12 cellular contexts compared by ENCODE assay signal in genomic region chr18:48990497-48991298, GRCh38. TPM values are rescaled to one million over a fixed set of nuclear protein-coding genes. Genes with fewer than 3 reads are reported as not detected.
A peak's percentile ranks its signal among the peaks of the same experiment; 100 is the strongest.
DNase-seq lines count a peak whose midpoint lies in the region; ATAC-seq and TF ChIP-seq lines count a peak whose summit lies in the region.
"Had no signal": no experiment of that assay in that cellular context is flagged by ENCODE, and none has a peak within 500 bp of the region (broad histone marks: within the 10 kb centered on the region; RNA-seq: fewer than 3 reads in every experiment).

No MANE protein-coding gene starts in this region.

- TF ChIP-seq POLR2A in adrenal gland (IDR thresholded peaks at IDR 0.05) = no peak
- TF ChIP-seq POLR2A in transverse colon (IDR thresholded peaks at IDR 0.05) = no peak

- H3K36me3 Mint-ChIP-seq in HFFc6 (ENCODE audit: low read depth) = no peaks in the 10 kb centered on the region
- no peaks in the 10 kb centered on the region for H3K36me3 Mint-ChIP-seq in stimulated activated memory B cell treated with anti-CD40 and anti-IgM and Interleukin-4, amounts not matched to agents 10 μg/mL and 1 μg/mL and 100 μg/mL, for 72 hours
- H3K36me3 Mint-ChIP-seq: memory B cell had no signal

- H3K9me3 ChIP-seq in adrenal gland (replicated peaks in 1 of 3) (no peaks in the 10 kb centered on the region), right cardiac atrium (ENCODE audit: control insufficient read depth, low read length) (no peaks in the 10 kb centered on the region), transverse colon (no peaks in the 10 kb centered on the region)

- ATAC-seq in right cardiac atrium (peak; percentile 42 to 68), GM18909 (IDR thresholded peaks at IDR 0.05; ENCODE audit: poor library complexity, unreplicated experiment) (no peak)
- ATAC-seq in stimulated activated memory B cell treated with anti-CD40 and anti-IgM and Interleukin-4, amounts not matched to agents 10 μg/mL and 1 μg/mL and 100 μg/mL, for 72 hours = peak; percentile 5

- H3K27ac ChIP-seq in adrenal gland (peak overlapping the region in 2 of 5 donors; percentile 35 to 41), right cardiac atrium (ENCODE audit: low read length) (peak overlapping the region; percentile 21), caudate nucleus (ENCODE audit: low read depth, low read length) (no peak overlapping the region), transverse colon (no peak overlapping the region)

- no peak for TF ChIP-seq EP300 in transverse colon (IDR thresholded peaks at IDR 0.05; ENCODE audit: low read depth)

- in situ Hi-C loops in transverse colon (cut with MboI; ENCODE audit: low pct_ligation_motif_present in 1 of 4, low pct_unique_long_range_greater_than_20kb in 1 of 4, low sequenced_read_pairs in 3 of 4) = no loop called here

- H3K27me3 ChIP-seq in adrenal gland (no peaks in the 10 kb centered on the region), right cardiac atrium (ENCODE audit: control insufficient read depth, insufficient read depth) (no peaks in the 10 kb centered on the region), transverse colon (no peaks in the 10 kb centered on the region)

- peak; percentile 68 for DNase-seq in HFFc6
- DNase-seq in adrenal gland = peak; percentile 70 to 83 (median 77)
- peak in 2 of 3 donors; percentile 69 to 71 for DNase-seq in right cardiac atrium
- no peak for DNase-seq in central memory CD4-positive, alpha-beta T cell
- no peak for DNase-seq in caudate nucleus (lab: John Stamatoyannopoulos, UW)
- DNase-seq in transverse colon = no peak
- DNase-seq: effector CD4-positive, alpha-beta T cell; NCI-H1105 treated with DMSO at 0.1 percent for 48 hours; T-helper 1 cell had no signal

- H3K4me3 ChIP-seq in adrenal gland (no peak overlapping the region), right cardiac atrium (ENCODE audit: low read length) (no peak overlapping the region), transverse colon (no peak overlapping the region)

- H3K4me1 Mint-ChIP-seq in HFFc6 (ENCODE audit: low read depth) = peaks cover 54% of the 10 kb centered on the region
- H3K4me1 Mint-ChIP-seq in stimulated activated memory B cell treated with anti-CD40 and anti-IgM and Interleukin-4, amounts not matched to agents 10 μg/mL and 1 μg/mL and 100 μg/mL, for 72 hours = peaks cover 24% of the 10 kb centered on the region

- H3K27me3 Mint-ChIP-seq in HFFc6 (ENCODE audit: insufficient read depth) = peaks cover 6% of the 10 kb centered on the region
- H3K27me3 Mint-ChIP-seq in stimulated activated memory B cell treated with anti-CD40 and anti-IgM and Interleukin-4, amounts not matched to agents 10 μg/mL and 1 μg/mL and 100 μg/mL, for 72 hours = no peaks in the 10 kb centered on the region
- H3K27me3 Mint-ChIP-seq: memory B cell had no signal

- intact Hi-C loops in adrenal gland (cut with DNase I) = no loop called here
- intact Hi-C loops in right cardiac atrium (cut with DNase I) = no loop called here
- intact Hi-C loops in transverse colon (cut with DNase I; ENCODE audit: low total_unique reads) = no loop called here

- 65 to 86% (median 69%) methylated on average over 7 to 15 of the region's 15 CpGs; no CpG with 5 or more reads in 1 of the 4 donors for WGBS in adrenal gland, 4 donors
- 73% methylated on average over 15 of the region's 15 CpGs for WGBS in right cardiac atrium
- 86% methylated on average over 15 of the region's 15 CpGs; no CpG with 5 or more reads in 1 of the 2 donors for WGBS in transverse colon (ENCODE audit: low coverage in 1 of 2), 2 donors

- TF ChIP-seq CTCF in HFFc6 (IDR thresholded peaks at IDR 0.05) (peak; percentile 18; the same call in 1 of the 2 replicates), adrenal gland (IDR thresholded peaks at IDR 0.05) (no peak), transverse colon (IDR thresholded peaks at IDR 0.05) (no peak)

- H3K36me3 ChIP-seq in adrenal gland (replicated peaks in 1 of 2) (no peaks in the 10 kb centered on the region), transverse colon (no peaks in the 10 kb centered on the region)

- peak overlapping the region; percentile 88 for H3K27ac Mint-ChIP-seq in HFFc6
- H3K27ac Mint-ChIP-seq in stimulated activated memory B cell treated with anti-CD40 and anti-IgM and Interleukin-4, amounts not matched to agents 10 μg/mL and 1 μg/mL and 100 μg/mL, for 72 hours = no peak overlapping the region
- H3K27ac Mint-ChIP-seq: memory B cell had no signal

- H3K9me3 Mint-ChIP-seq in HFFc6 = no peaks in the 10 kb centered on the region
- H3K9me3 Mint-ChIP-seq in stimulated activated memory B cell treated with anti-CD40 and anti-IgM and Interleukin-4, amounts not matched to agents 10 μg/mL and 1 μg/mL and 100 μg/mL, for 72 hours = no peaks in the 10 kb centered on the region
- H3K9me3 Mint-ChIP-seq: memory B cell had no signal

- H3K4me3 Mint-ChIP-seq in HFFc6 = peak overlapping the region; percentile 53; the same call in 1 of the 2 replicates
- no peak overlapping the region for H3K4me3 Mint-ChIP-seq in stimulated activated memory B cell treated with anti-CD40 and anti-IgM and Interleukin-4, amounts not matched to agents 10 μg/mL and 1 μg/mL and 100 μg/mL, for 72 hours
- H3K4me3 Mint-ChIP-seq: memory B cell had no signal

- peaks cover 16 to 36% of the 10 kb centered on the region in 2 donors for H3K4me1 ChIP-seq in adrenal gland (replicated peaks in 1 of 2)
- peaks cover 19% of the 10 kb centered on the region for H3K4me1 ChIP-seq in right cardiac atrium (ENCODE audit: control insufficient read depth, insufficient read depth, low read length)
- H3K4me1 ChIP-seq in transverse colon = peaks cover 0 to 24% (median 9%) of the 10 kb centered on the region in 4 donors

RNA-seq across cellular contexts. Expression of gene SMAD7, which starts 39.9 kb away (rescaled TPM):
- total RNA-seq in HFFc6 (2021; fragmentation: NEBNext Ultra II Directional; extraction: Animal tissue kit (Norgen Biotek cat#: 25700)) = 10 to 100 TPM; 29.6 to 35.8 (median 30.7) TPM
- total RNA-seq in adrenal gland (10 to 100 TPM; 14.5 to 68.3 (median 25.5) TPM), right cardiac atrium (10 to 100 TPM; 66.3 to 97.6 (median 94.3) TPM), transverse colon (100 to 1,000 TPM in 1 of 4 donors, 10 to 100 TPM in 3; 76.0 to 199 (median 77.1) TPM)
- polyA plus RNA-seq in adrenal gland (10 to 100 TPM in 1 of 3 donors, 1 to 10 TPM in 2; 6.1 to 12.6 (median 8.2) TPM), right cardiac atrium (34.8 TPM)

Comparison
In these comparisons a context has a peak if more than half of its experiments do, and no peak if none do; other contexts are left out.
1. DNase-seq: peak in HFFc6 (single experiment), adrenal gland (7 of 7) and right cardiac atrium (2 of 3); none in central memory CD4-positive, alpha-beta T cell (single experiment), caudate nucleus (0 of 61) and transverse colon (single experiment).